ENCODE assay signal across 17 cellular contexts in the genomic region with DNA sequence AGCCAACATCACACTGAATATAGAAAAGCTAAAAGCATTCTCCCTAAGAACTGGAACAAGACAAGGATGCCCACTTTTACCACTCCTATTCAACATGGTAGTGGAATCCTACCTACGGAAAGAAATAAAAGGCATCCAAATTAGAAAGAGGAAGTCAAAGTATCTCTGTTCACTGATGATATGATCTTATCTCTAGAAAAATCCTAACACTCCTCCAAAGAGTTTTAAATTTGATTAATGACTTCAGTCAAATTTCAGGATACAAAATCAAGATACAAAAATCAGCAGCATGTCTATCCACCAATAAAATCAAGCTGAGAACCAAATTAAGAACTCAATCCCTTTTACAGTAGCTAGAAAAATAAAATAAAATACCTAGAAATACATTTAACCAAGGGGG. TPM values are rescaled to one million over a fixed set of nuclear protein-coding genes. Genes with fewer than 3 reads are reported as not detected.
A peak's percentile ranks its signal among the peaks of the same experiment; 100 is the strongest.
DNase-seq lines count a peak whose midpoint lies in the region; ATAC-seq, FAIRE-seq and TF ChIP-seq lines count a peak whose summit lies in the region.
"Had no signal": no experiment of that assay in that cellular context is flagged by ENCODE, and none has a peak within 500 bp of the region (broad histone marks: within the 10 kb centered on the region; RNA-seq: fewer than 3 reads in every experiment).

No MANE protein-coding gene starts in this region.

- TF ChIP-seq POLR2A in NB4 (IDR thresholded peaks at IDR 0.05; ENCODE audit: extremely low read depth, insufficient read length) (no peak), K562 (conservative IDR thresholded peaks at IDR 0.05) (no peak)

- H3K36me3 ChIP-seq in K562 (ENCODE audit: control insufficient read depth, insufficient read depth, low read length) = no peaks in the 10 kb centered on the region
- H3K36me3 ChIP-seq: HAP-1 had no signal

- no peak for TF ChIP-seq RAD21 in K562 (CRISPR knock-in tag; conservative IDR thresholded peaks at IDR 0.05 in 1 of 2, IDR thresholded peaks at IDR 0.05 in 1 of 2)

- in situ Hi-C loops in K562 (cut with MboI) = loop anchor here (25.0 kb wide), 1 partner anchor 674 kb away; no protein-coding TSS in a partner anchor

- peak; percentile 46 to 48 for DNase-seq in Kasumi-1 (lab: John Stamatoyannopoulos, UW)
- peak; percentile 16 for DNase-seq in NB4 (ENCODE audit: low read depth)
- DNase-seq in K562 (ENCODE audit: extremely low read depth in 1 of 4, low spot score in 3 of 4) = no peak
- DNase-seq in A172 (ENCODE audit: low spot score) = no peak
- no peak for DNase-seq in activated naive CD4-positive, alpha-beta T cell treated with anti-CD3 and anti-CD28 coated beads, Interleukin-2, amount 50 U/mL, for 16 hours
- no peak for DNase-seq in UCSD-AML1 (lab: John Stamatoyannopoulos, UW; ENCODE audit: unreplicated experiment)
- DNase-seq: 8988T; Calu3; CD8-positive, alpha-beta T cell; DMS79 treated with DMSO at 0.1 percent for 48 hours; GM23248 had no signal

- no peaks in the 10 kb centered on the region for H3K9me3 ChIP-seq in K562 (replicated peaks; ENCODE audit: control insufficient read depth, insufficient read depth, low read depth, low read length)
- H3K9me3 ChIP-seq: HAP-1 had no signal

- H3K9ac ChIP-seq in K562 (ENCODE audit: insufficient read depth in 1 of 2, low read depth in 2 of 2, low read length in 2 of 2) = no peak overlapping the region
- H3K9ac ChIP-seq: GM23248 had no signal

- POLR2A ChIA-PET in K562 (lab: Yijun Ruan, JAX) = no interaction called here

- no peak overlapping the region for H3K4me2 ChIP-seq in K562 (ENCODE audit: insufficient read depth, low read length)

- H3K4me1 ChIP-seq in K562 (replicated peaks in 1 of 2; ENCODE audit: control insufficient read depth in 2 of 2, insufficient read depth in 2 of 2, low read length in 2 of 2) = no peaks in the 10 kb centered on the region; a peak in 1 of 5 replicates
- H3K4me1 ChIP-seq: HAP-1 had no signal

- H3K79me2 ChIP-seq in K562 (ENCODE audit: control insufficient read depth, insufficient read depth, low read length) = no peaks in the 10 kb centered on the region

- CTCF ChIA-PET in K562 (lab: Yijun Ruan, JAX; ENCODE audit: low intra/inter-chr PET ratio) = no interaction called here

- no peaks in the 10 kb centered on the region for H4K20me1 ChIP-seq in K562 (replicated peaks; ENCODE audit: control insufficient read depth, insufficient read depth, low read length)
- H4K20me1 ChIP-seq: BLaER1 treated with 17β-estradiol and CSF1 and Interleukin-3, amounts not matched to agents 10 nM and 100 nM had no signal

- intact Hi-C loops in K562 (cut with micrococcal nuclease) = no loop called here

- H3K27ac ChIP-seq in K562 (ENCODE audit: extremely low read depth, low read depth, low read length) = no peak overlapping the region
- H3K27ac ChIP-seq: GM23248, HL-60 had no signal

- TF ChIP-seq CTCF in NB4 (IDR thresholded peaks at IDR 0.05; ENCODE audit: low read depth, low read length) (no peak), K562 (IDR thresholded peaks at IDR 0.05 in 2 of 3, conservative IDR thresholded peaks at IDR 0.05 in 1 of 3; ENCODE audit: insufficient read depth in 2 of 3, low read depth in 1 of 3, low read length in 3 of 3) (no peak)

- no peaks in the 10 kb centered on the region for H3K9me1 ChIP-seq in K562 (ENCODE audit: control insufficient read depth, insufficient read depth, low read length)

- TF ChIP-seq EP300 in K562 (IDR thresholded peaks at IDR 0.05; ENCODE audit: low read length) = no peak; the same call in 1 of the 2 replicates

- 0% methylated on average over 1 of the region's 1 CpG for WGBS in K562 (ENCODE audit: insufficient coverage, low coverage, missing lambda C conversion rate)

- FAIRE-seq in G401.6 (lab: Jason Lieb, UNC) = peak; percentile 11
- FAIRE-seq in K562 (lab: Jason Lieb, UNC) = no peak
- FAIRE-seq: GM12891, GM19239 had no signal

- H3K4me3 ChIP-seq in NB4 (ENCODE audit: low read depth, low read length) (no peak overlapping the region), K562 (no peak overlapping the region)
- H3K4me3 ChIP-seq: GM23248, HAP-1 had no signal

- BruUV-seq in K562 (replicated peaks; lab: Mats Ljungman, UMichigan) = no TSS peak

- H2AFZ ChIP-seq in K562 (ENCODE audit: low read depth, low read length) = no peak overlapping the region
- H2AFZ ChIP-seq: GM23248 had no signal

- ATAC-seq in K562 = no peak
- ATAC-seq: CD8-positive, alpha-beta T cell had no signal

- no peaks in the 10 kb centered on the region for H3K27me3 ChIP-seq in K562 (ENCODE audit: control insufficient read depth in 2 of 2, insufficient read depth in 2 of 2, low read length in 2 of 2)
- H3K27me3 ChIP-seq: BLaER1 treated with 17β-estradiol and CSF1 and Interleukin-3, amounts not matched to agents 10 nM and 100 nM had no signal

TF ChIP-seq in K562, 482 proteins besides CTCF, POLR2A, EP300 and RAD21:
- TF ChIP-seq MEIS2 (IDR thresholded peaks at IDR 0.05; ENCODE audit: partially characterized antibody) (peak; percentile 87), SMARCE1 (IDR thresholded peaks at IDR 0.05) (peak; percentile 52; the same call in 1 of the 2 replicates), DIDO1 (tag; IDR thresholded peaks at IDR 0.05; ENCODE audit: low read depth) (no peak), SPI1 (IDR thresholded peaks at IDR 0.05; ENCODE audit: borderline replicate concordance, low read depth, low read length) (peak; percentile 40; the same call in 1 of the 2 replicates), ARID1B (IDR thresholded peaks at IDR 0.05) (peak; percentile 31; the same call in 1 of the 2 replicates)
- TF ChIP-seq, protein P1, sequence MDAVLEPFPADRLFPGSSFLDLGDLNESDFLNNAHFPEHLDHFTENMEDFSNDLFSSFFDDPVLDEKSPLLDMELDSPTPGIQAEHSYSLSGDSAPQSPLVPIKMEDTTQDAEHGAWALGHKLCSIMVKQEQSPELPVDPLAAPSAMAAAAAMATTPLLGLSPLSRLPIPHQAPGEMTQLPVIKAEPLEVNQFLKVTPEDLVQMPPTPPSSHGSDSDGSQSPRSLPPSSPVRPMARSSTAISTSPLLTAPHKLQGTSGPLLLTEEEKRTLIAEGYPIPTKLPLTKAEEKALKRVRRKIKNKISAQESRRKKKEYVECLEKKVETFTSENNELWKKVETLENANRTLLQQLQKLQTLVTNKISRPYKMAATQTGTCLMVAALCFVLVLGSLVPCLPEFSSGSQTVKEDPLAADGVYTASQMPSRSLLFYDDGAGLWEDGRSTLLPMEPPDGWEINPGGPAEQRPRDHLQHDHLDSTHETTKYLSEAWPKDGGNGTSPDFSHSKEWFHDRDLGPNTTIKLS (IDR thresholded peaks at IDR 0.05; ENCODE audit: borderline replicate concordance, low read depth) = no peak
- TF ChIP-seq, protein P2, sequence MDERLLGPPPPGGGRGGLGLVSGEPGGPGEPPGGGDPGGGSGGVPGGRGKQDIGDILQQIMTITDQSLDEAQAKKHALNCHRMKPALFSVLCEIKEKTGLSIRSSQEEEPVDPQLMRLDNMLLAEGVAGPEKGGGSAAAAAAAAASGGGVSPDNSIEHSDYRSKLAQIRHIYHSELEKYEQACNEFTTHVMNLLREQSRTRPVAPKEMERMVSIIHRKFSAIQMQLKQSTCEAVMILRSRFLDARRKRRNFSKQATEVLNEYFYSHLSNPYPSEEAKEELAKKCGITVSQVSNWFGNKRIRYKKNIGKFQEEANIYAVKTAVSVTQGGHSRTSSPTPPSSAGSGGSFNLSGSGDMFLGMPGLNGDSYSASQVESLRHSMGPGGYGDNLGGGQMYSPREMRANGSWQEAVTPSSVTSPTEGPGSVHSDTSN (CRISPR knock-in tag; IDR thresholded peaks at IDR 0.05; ENCODE audit: low read depth) = no peak
- TF ChIP-seq, protein P2 (tag; conservative IDR thresholded peaks at IDR 0.05; ENCODE audit: low read depth) = peak; percentile 37; the same call in 1 of the 2 replicates

RNA-seq across cellular contexts. Expression of a gene that starts 35.3 kb away (rescaled TPM):
- 13.9 and 33.4 TPM in 2 replicates for total RNA-seq in K562 (2011; cell fraction: chromatin; rRNA removed; ENCODE audit: low replicate concordance)
- total RNA-seq in K562 (2011; cell fraction: nucleolus; rRNA removed) = 8.2 and 10.7 TPM in 2 replicates
- total RNA-seq in K562 (2011; cell fraction: nucleoplasm; rRNA removed) = 15.0 and 18.2 TPM in 2 replicates
- total RNA-seq in K562 (2014; rRNA removed) = 8.6 and 10.8 TPM in 2 replicates
- 7.0 and 8.4 TPM in 2 replicates for total RNA-seq in K562 (2014; rRNA removed; fragmentation: Illumina TruSeq; extraction: Trizol)
- total RNA-seq in K562 (2015; rRNA removed; fragmentation: Illumina TruSeq; extraction: Trizol) = 5.1 and 5.8 TPM in 2 replicates
- total RNA-seq in K562 (2021) = 13.5 and 15.2 TPM in 2 replicates
- 15.2 and 19.8 TPM in 2 replicates for polyA plus RNA-seq in K562 (2011; rRNA removed)
- polyA plus RNA-seq in K562 (2011; cell fraction: cytosol; rRNA removed) = 4.8 and 7.6 TPM in 2 replicates
- 13.3 and 16.1 TPM in 2 replicates for polyA plus RNA-seq in K562 (2011; cell fraction: nucleus; rRNA removed)
- polyA plus RNA-seq in K562 (2012) = 8.8 and 14.0 TPM in 2 replicates
- polyA plus RNA-seq in K562 (2014; fragmentation: Illumina TruSeq; extraction: Trizol) = 12.9 and 14.1 TPM in 2 replicates
- polyA plus RNA-seq in K562 (2014; fragmentation: Nextera tagmentation; extraction: Ambion mirVana) = 1 to 10 TPM; 3.5 to 6.0 TPM
- polyA plus RNA-seq in K562 (2014; rRNA removed) = 9.2 TPM in 2 replicates
- 42.3 and 42.4 TPM in 2 replicates for polyA minus RNA-seq in K562 (2011; rRNA and poly(A)+ RNA removed)
- 11.8 and 15.7 TPM in 2 replicates for polyA minus RNA-seq in K562 (2011; cell fraction: cytosol; rRNA and poly(A)+ RNA removed)
- polyA minus RNA-seq in K562 (2011; cell fraction: nucleus; rRNA and poly(A)+ RNA removed) = 11.2 and 19.1 TPM in 2 replicates
- 31.3 and 32.1 TPM in 2 replicates for total RNA-seq in A172 (2014; rRNA removed; shearing (Covaris generic))

Comparison
In these comparisons a context has a peak if more than half of its experiments do, and no peak if none do; other contexts are left out.
1. DNase-seq: peak in Kasumi-1 (2 of 2) and NB4 (single experiment); none in K562 (0 of 4), A172 (single experiment), activated naive CD4-positive, alpha-beta T cell treated with anti-CD3 and anti-CD28 coated beads, Interleukin-2, amount 50 U/mL, for 16 hours (single experiment) and UCSD-AML1 (single experiment).